Comparison of ENCODE assay signal across 8 cellular contexts in the genomic region with DNA sequence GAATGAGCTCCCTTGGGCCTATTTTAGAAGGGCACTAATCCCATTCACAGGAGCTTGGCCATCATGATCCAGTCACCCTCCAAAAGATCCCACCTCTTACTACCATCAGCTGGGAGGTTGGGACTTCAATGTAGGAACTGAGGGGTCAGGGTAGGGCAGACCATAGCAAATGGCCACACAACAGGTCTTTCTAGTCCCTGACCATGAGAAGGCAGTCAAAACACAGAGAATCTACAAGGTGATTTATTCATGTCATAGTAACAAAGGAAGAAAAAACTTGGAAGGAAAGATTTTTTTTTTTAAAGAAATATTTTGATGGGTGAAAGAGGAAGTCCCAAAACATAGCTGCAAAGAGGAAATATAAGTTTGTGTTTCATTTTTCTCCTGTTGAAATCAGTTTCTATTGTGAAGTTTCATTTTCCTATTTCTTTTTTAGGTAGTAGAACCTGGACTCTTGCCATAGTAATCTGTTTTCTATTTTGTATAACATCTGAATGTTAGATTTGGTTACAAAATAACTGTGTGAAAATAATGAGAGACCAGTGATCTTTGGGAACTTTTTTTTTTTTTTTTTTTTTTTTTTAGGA. TPM values are rescaled to one million over a fixed set of nuclear protein-coding genes. Genes with fewer than 3 reads are reported as not detected.
DNase-seq lines count a peak whose midpoint lies in the region; ATAC-seq and TF ChIP-seq lines count a peak whose summit lies in the region.

No MANE protein-coding gene starts in this region.

- ATAC-seq in GM19043 (IDR thresholded peaks at IDR 0.05; ENCODE audit: low read depth, unreplicated experiment) (peak; percentile 49), GM19035 (IDR thresholded peaks at IDR 0.05; ENCODE audit: unreplicated experiment) (no peak)

- no peak for TF ChIP-seq CTCF in AG10803 (conservative IDR thresholded peaks at IDR 0.05; ENCODE audit: low read length)

- no peak overlapping the region for H3K4me3 ChIP-seq in AG10803 (ENCODE audit: low read length)

- DNase-seq in AG10803 (ENCODE audit: low read depth) (peak; percentile 32), NOMO-1 treated with DMSO at 0.1 percent for 48 hours (lab: John Stamatoyannopoulos, UW; ENCODE audit: unreplicated experiment) (peak; percentile 94), fibroblast of peridontal ligament (ENCODE audit: extremely low read depth) (peak; percentile 24), mucosa of gallbladder (ENCODE audit: low spot score) (no peak), hippocampal formation (lab: John Stamatoyannopoulos, UW) (no peak)
- DNase-seq in activated T-cell treated with anti-CD3 and anti-CD28 coated beads, Interleukin-2, amount 50 U/mL, for 48 hours, result no peak

RNA-seq across cellular contexts. Expression of gene TNFSF10, which starts 23.5 kb away (rescaled TPM):
- 40.3 TPM for total RNA-seq in mucosa of gallbladder

Comparison
In these comparisons a context has a peak if more than half of its experiments do, and no peak if none do; other contexts are left out.
1. DNase-seq: peak in AG10803 (single experiment), NOMO-1 treated with DMSO at 0.1 percent for 48 hours (single experiment) and fibroblast of peridontal ligament (single experiment); none in mucosa of gallbladder (single experiment), hippocampal formation (0 of 2) and activated T-cell treated with anti-CD3 and anti-CD28 coated beads, Interleukin-2, amount 50 U/mL, for 48 hours (0 of 2).